ENCODE assay signal across 8 cellular contexts in genomic region chr4:174538123-174538875, GRCh38. TPM values are rescaled to one million over a fixed set of nuclear protein-coding genes. Genes with fewer than 3 reads are reported as not detected.
A peak's percentile ranks its signal among the peaks of the same experiment; 100 is the strongest.
DNase-seq lines count a peak whose midpoint lies in the region; ATAC-seq and TF ChIP-seq lines count a peak whose summit lies in the region.

No MANE protein-coding gene starts in this region.

- no peaks in the 10 kb centered on the region for H3K4me1 Mint-ChIP-seq in activated CD8-positive, alpha-beta T cell treated with anti-CD3 and anti-CD28 coated beads for 36 hours (ENCODE audit: low read depth)

- no peak overlapping the region for H3K4me3 Mint-ChIP-seq in activated CD8-positive, alpha-beta T cell treated with anti-CD3 and anti-CD28 coated beads for 36 hours

- intact Hi-C loops in activated CD8-positive, alpha-beta T cell treated with anti-CD3 and anti-CD28 coated beads for 36 hours (cut with micrococcal nuclease) = no loop called here
- intact Hi-C loops in posterior cingulate gyrus (cut with DNase I) = no loop called here

- H3K36me3 Mint-ChIP-seq in activated CD8-positive, alpha-beta T cell treated with anti-CD3 and anti-CD28 coated beads for 36 hours (ENCODE audit: low read depth) = no peaks in the 10 kb centered on the region

- peak; percentile 96 for ATAC-seq in GM19351 (IDR thresholded peaks at IDR 0.05; ENCODE audit: unreplicated experiment)
- peak; percentile 97 for ATAC-seq in HG03060 (IDR thresholded peaks at IDR 0.05; ENCODE audit: low read depth, unreplicated experiment)
- peak; percentile 85 for ATAC-seq in activated CD8-positive, alpha-beta T cell treated with anti-CD3 and anti-CD28 coated beads for 36 hours

- CTCF ChIA-PET in activated CD8-positive, alpha-beta T cell treated with anti-CD3 and anti-CD28 coated beads for 36 hours (lab: Charles Lee) = no interaction called here

- H3K27ac Mint-ChIP-seq in activated CD8-positive, alpha-beta T cell treated with anti-CD3 and anti-CD28 coated beads for 36 hours = no peak overlapping the region

- no peaks in the 10 kb centered on the region for H3K27me3 ChIP-seq in GM06990 (replicated peaks; ENCODE audit: control insufficient read depth, insufficient read depth, low read length)

- H3K4me3 ChIP-seq in GM06990 (replicated peaks; ENCODE audit: low read depth, low read length) = no peak overlapping the region

- H3K27me3 Mint-ChIP-seq in activated CD8-positive, alpha-beta T cell treated with anti-CD3 and anti-CD28 coated beads for 36 hours = no peaks in the 10 kb centered on the region

- DNase-seq in GM06990 (ENCODE audit: extremely low read depth, insufficient read length) (peak; percentile 50), NCI-H1436 (lab: John Stamatoyannopoulos, UW) (no peak), NCI-H2107 treated with DMSO at 0.1 percent for 48 hours (lab: John Stamatoyannopoulos, UW; ENCODE audit: unreplicated experiment) (no peak), posterior cingulate gyrus (no peak), NCI-H2196 treated with DMSO at 0.1 percent for 48 hours (lab: John Stamatoyannopoulos, UW; ENCODE audit: unreplicated experiment) (no peak)
- DNase-seq in activated CD8-positive, alpha-beta T cell treated with anti-CD3 and anti-CD28 coated beads for 36 hours = peak; percentile 10

- POLR2A ChIA-PET in activated CD8-positive, alpha-beta T cell treated with anti-CD3 and anti-CD28 coated beads for 36 hours (lab: Charles Lee) = no interaction called here

- no peak for TF ChIP-seq CTCF in GM06990 (IDR thresholded peaks at IDR 0.05; ENCODE audit: insufficient read depth, low read length, poor library complexity, severe bottlenecking)
- no peak for TF ChIP-seq CTCF in activated CD8-positive, alpha-beta T cell treated with anti-CD3 and anti-CD28 coated beads for 36 hours (IDR thresholded peaks at IDR 0.05)

- no peaks in the 10 kb centered on the region for H3K36me3 ChIP-seq in GM06990 (ENCODE audit: control insufficient read depth, insufficient read depth, low read length)

- no peaks in the 10 kb centered on the region for H3K9me3 Mint-ChIP-seq in activated CD8-positive, alpha-beta T cell treated with anti-CD3 and anti-CD28 coated beads for 36 hours

RNA-seq across cellular contexts. Expression of gene HPGD, which starts 16.0 kb away (rescaled TPM):
- total RNA-seq in activated CD8-positive, alpha-beta T cell treated with anti-CD3 and anti-CD28 coated beads for 36 hours = 1 to 10 TPM; 4.7 to 5.5 TPM

Comparison
In these comparisons a context has a peak if more than half of its experiments do, and no peak if none do; other contexts are left out.
1. DNase-seq: peak in GM06990 (single experiment) and activated CD8-positive, alpha-beta T cell treated with anti-CD3 and anti-CD28 coated beads for 36 hours (single experiment); none in NCI-H1436 (single experiment), NCI-H2107 treated with DMSO at 0.1 percent for 48 hours (single experiment), posterior cingulate gyrus (0 of 10) and NCI-H2196 treated with DMSO at 0.1 percent for 48 hours (single experiment).
2. Peak in every context shown above with its lines, with median percentiles within 50 percentile points of each other: ATAC-seq.